ENCODE assay signal across 1 cellular context in the genomic region with DNA sequence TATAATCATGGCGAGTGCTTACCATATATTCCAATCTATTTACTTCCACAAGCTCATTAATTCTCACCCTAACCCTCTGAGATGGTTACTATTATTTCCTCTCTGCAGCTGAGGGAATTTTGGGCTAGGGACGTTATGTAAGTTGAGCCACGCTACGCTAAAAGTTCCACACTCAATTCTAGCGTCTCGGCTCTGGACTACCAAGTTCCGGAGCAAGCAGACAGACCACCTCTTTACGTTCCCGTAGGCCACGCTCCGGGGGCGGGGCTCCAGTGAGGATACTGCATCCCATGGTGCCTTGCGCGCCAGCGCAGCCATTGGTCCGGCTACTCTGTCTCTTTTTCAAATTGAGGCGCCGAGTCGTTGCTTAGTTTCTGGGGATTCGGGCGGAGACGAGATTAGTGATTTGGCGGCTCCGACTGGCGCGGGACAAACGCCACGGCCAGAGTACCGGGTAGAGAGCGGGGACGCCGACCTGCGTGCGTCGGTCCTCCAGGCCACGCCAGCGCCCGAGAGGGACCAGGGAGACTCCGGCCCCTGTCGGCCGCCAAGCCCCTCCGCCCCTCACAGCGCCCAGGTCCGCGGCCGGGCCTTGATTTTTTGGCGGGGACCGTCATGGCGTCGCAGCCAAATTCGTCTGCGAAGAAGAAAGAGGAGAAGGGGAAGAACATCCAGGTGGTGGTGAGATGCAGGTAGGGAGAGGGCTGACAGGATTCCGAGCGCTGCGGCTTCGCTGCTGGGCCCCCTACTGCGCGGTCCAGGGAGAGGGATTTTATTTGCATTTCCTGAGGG.
TF ChIP-seq lines count a peak whose summit lies in the region.

A gene (plus strand): TSS at position 370 of the 792 bp plus-strand sequence. CDS start 246 bp downstream, at position 616.

TF ChIP-seq in HepG2, 621 proteins besides CTCF, POLR2A, EP300 and RAD21 (continued from another document and continues in another):
- TF ChIP-seq, protein P1, sequence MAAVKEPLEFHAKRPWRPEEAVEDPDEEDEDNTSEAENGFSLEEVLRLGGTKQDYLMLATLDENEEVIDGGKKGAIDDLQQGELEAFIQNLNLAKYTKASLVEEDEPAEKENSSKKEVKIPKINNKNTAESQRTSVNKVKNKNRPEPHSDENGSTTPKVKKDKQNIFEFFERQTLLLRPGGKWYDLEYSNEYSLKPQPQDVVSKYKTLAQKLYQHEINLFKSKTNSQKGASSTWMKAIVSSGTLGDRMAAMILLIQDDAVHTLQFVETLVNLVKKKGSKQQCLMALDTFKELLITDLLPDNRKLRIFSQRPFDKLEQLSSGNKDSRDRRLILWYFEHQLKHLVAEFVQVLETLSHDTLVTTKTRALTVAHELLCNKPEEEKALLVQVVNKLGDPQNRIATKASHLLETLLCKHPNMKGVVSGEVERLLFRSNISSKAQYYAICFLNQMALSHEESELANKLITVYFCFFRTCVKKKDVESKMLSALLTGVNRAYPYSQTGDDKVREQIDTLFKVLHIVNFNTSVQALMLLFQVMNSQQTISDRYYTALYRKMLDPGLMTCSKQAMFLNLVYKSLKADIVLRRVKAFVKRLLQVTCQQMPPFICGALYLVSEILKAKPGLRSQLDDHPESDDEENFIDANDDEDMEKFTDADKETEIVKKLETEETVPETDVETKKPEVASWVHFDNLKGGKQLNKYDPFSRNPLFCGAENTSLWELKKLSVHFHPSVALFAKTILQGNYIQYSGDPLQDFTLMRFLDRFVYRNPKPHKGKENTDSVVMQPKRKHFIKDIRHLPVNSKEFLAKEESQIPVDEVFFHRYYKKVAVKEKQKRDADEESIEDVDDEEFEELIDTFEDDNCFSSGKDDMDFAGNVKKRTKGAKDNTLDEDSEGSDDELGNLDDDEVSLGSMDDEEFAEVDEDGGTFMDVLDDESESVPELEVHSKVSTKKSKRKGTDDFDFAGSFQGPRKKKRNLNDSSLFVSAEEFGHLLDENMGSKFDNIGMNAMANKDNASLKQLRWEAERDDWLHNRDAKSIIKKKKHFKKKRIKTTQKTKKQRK (IDR thresholded peaks at IDR 0.05; ENCODE audit: low read length) = no peak
- no peak for TF ChIP-seq ZNF891 (CRISPR knock-in tag; IDR thresholded peaks at IDR 0.05)
- peak; percentile 47; the same call in 1 of the 2 replicates for TF ChIP-seq SALL1 (CRISPR knock-in tag; IDR thresholded peaks at IDR 0.05)
- TF ChIP-seq, protein P2, sequence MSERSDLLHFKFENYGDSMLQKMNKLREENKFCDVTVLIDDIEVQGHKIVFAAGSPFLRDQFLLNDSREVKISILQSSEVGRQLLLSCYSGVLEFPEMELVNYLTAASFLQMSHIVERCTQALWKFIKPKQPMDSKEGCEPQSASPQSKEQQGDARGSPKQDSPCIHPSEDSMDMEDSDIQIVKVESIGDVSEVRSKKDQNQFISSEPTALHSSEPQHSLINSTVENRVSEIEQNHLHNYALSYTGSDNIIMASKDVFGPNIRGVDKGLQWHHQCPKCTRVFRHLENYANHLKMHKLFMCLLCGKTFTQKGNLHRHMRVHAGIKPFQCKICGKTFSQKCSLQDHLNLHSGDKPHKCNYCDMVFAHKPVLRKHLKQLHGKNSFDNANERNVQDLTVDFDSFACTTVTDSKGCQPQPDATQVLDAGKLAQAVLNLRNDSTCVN (CRISPR knock-in tag; IDR thresholded peaks at IDR 0.05; ENCODE audit: borderline replicate concordance) = peak; percentile 98
- TF ChIP-seq, protein P3, sequence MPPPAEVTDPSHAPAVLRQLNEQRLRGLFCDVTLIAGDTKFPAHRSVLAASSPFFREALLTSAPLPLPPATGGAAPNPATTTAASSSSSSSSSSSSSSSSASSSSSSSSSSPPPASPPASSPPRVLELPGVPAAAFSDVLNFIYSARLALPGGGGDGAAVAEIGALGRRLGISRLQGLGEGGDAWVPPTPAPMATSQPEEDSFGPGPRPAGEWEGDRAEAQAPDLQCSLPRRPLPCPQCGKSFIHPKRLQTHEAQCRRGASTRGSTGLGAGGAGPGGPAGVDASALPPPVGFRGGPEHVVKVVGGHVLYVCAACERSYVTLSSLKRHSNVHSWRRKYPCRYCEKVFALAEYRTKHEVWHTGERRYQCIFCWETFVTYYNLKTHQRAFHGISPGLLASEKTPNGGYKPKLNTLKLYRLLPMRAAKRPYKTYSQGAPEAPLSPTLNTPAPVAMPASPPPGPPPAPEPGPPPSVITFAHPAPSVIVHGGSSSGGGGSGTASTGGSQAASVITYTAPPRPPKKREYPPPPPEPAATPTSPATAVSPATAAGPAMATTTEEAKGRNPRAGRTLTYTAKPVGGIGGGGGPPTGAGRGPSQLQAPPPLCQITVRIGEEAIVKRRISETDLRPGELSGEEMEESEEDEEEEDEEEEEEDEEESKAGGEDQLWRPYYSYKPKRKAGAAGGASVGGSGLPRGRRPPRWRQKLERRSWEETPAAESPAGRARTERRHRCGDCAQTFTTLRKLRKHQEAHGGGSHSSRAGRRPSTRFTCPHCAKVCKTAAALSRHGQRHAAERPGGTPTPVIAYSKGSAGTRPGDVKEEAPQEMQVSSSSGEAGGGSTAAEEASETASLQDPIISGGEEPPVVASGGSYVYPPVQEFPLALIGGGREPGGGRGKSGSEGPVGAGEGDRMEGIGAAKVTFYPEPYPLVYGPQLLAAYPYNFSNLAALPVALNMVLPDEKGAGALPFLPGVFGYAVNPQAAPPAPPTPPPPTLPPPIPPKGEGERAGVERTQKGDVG (CRISPR knock-in tag; IDR thresholded peaks at IDR 0.05; ENCODE audit: borderline replicate concordance) = peak; percentile 59; the same call in 1 of the 2 replicates
- TF ChIP-seq ZNF761 (CRISPR knock-in tag; conservative IDR thresholded peaks at IDR 0.05) = 0 out of 2 replicates have a peak, but pooled peaks have one; percentile 42
- TF ChIP-seq SOX5 (CRISPR knock-in tag; IDR thresholded peaks at IDR 0.05; ENCODE audit: borderline replicate concordance) = peak; percentile 16; the same call in 1 of the 2 replicates
- TF ChIP-seq, protein P4, sequence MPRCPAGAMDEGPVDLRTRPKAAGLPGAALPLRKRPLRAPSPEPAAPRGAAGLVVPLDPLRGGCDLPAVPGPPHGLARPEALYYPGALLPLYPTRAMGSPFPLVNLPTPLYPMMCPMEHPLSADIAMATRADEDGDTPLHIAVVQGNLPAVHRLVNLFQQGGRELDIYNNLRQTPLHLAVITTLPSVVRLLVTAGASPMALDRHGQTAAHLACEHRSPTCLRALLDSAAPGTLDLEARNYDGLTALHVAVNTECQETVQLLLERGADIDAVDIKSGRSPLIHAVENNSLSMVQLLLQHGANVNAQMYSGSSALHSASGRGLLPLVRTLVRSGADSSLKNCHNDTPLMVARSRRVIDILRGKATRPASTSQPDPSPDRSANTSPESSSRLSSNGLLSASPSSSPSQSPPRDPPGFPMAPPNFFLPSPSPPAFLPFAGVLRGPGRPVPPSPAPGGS (CRISPR knock-in tag; IDR thresholded peaks at IDR 0.05) = peak; percentile 26; the same call in 1 of the 2 replicates
- TF ChIP-seq ZNF34 (CRISPR knock-in tag; IDR thresholded peaks at IDR 0.05; ENCODE audit: borderline replicate concordance) = no peak
- 0 out of 2 replicates have a peak, but pooled peaks have one; percentile 25 for TF ChIP-seq ZNF547 (CRISPR knock-in tag; IDR thresholded peaks at IDR 0.05)
- TF ChIP-seq DMAP1 (CRISPR knock-in tag; IDR thresholded peaks at IDR 0.05) = peak; percentile 77; the same call in 1 of the 2 replicates
- peak; percentile 86 for TF ChIP-seq NFYB (CRISPR knock-in tag; IDR thresholded peaks at IDR 0.05)
- peak; percentile 77; the same call in 1 of the 2 replicates for TF ChIP-seq ZFP36L1 (CRISPR knock-in tag; IDR thresholded peaks at IDR 0.05)
- TF ChIP-seq ZNF577 (CRISPR knock-in tag; IDR thresholded peaks at IDR 0.05; ENCODE audit: borderline replicate concordance, low read depth) = no peak
- peak; percentile 92 for TF ChIP-seq ZNF143 (CRISPR knock-in tag; IDR thresholded peaks at IDR 0.05)
- TF ChIP-seq, protein P5, sequence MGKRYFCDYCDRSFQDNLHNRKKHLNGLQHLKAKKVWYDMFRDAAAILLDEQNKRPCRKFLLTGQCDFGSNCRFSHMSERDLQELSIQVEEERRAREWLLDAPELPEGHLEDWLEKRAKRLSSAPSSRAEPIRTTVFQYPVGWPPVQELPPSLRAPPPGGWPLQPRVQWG (CRISPR knock-in tag; IDR thresholded peaks at IDR 0.05; ENCODE audit: borderline replicate concordance, low read depth) = no peak
- no peak for TF ChIP-seq NR2F6 (IDR thresholded peaks at IDR 0.05)
- TF ChIP-seq NR2F6 (CRISPR knock-in tag; IDR thresholded peaks at IDR 0.05) = no peak
- peak; percentile 70; the same call in 1 of the 2 replicates for TF ChIP-seq RFXAP (CRISPR knock-in tag; IDR thresholded peaks at IDR 0.05; ENCODE audit: borderline replicate concordance)
- TF ChIP-seq ZNF253 (CRISPR knock-in tag; IDR thresholded peaks at IDR 0.05; ENCODE audit: borderline replicate concordance) = 0 out of 2 replicates have a peak, but pooled peaks have one; percentile 71
- no peak for TF ChIP-seq ZNF24 (IDR thresholded peaks at IDR 0.05)
- 0 out of 2 replicates have a peak, but pooled peaks have one; percentile 48 for TF ChIP-seq ZNF737 (CRISPR knock-in tag; IDR thresholded peaks at IDR 0.05; ENCODE audit: borderline replicate concordance)
- TF ChIP-seq ISX (CRISPR knock-in tag; conservative IDR thresholded peaks at IDR 0.05) = 0 out of 2 replicates have a peak, but pooled peaks have one; percentile 26
- no peak; the same call in 1 of the 2 replicates for TF ChIP-seq RFXANK (CRISPR knock-in tag; IDR thresholded peaks at IDR 0.05)
- peak; percentile 78 for TF ChIP-seq POGZ (CRISPR knock-in tag; IDR thresholded peaks at IDR 0.05)
- no peak for TF ChIP-seq MAFF (IDR thresholded peaks at IDR 0.05; ENCODE audit: low read depth, low read length)
- TF ChIP-seq ZNF841 (CRISPR knock-in tag; IDR thresholded peaks at IDR 0.05; ENCODE audit: borderline replicate concordance) = 0 out of 2 replicates have a peak, but pooled peaks have one; percentile 57
- no peak for TF ChIP-seq ZNF652 (CRISPR knock-in tag; IDR thresholded peaks at IDR 0.05; ENCODE audit: borderline replicate concordance, low read depth)
- peak; percentile 49; the same call in 1 of the 2 replicates for TF ChIP-seq ZNF543 (CRISPR knock-in tag; IDR thresholded peaks at IDR 0.05)
- TF ChIP-seq, protein P6, sequence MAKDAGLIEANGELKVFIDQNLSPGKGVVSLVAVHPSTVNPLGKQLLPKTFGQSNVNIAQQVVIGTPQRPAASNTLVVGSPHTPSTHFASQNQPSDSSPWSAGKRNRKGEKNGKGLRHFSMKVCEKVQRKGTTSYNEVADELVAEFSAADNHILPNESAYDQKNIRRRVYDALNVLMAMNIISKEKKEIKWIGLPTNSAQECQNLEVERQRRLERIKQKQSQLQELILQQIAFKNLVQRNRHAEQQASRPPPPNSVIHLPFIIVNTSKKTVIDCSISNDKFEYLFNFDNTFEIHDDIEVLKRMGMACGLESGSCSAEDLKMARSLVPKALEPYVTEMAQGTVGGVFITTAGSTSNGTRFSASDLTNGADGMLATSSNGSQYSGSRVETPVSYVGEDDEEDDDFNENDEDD (CRISPR knock-in tag; IDR thresholded peaks at IDR 0.05; ENCODE audit: borderline replicate concordance) = peak; percentile 95
- TF ChIP-seq BHLHE40 (IDR thresholded peaks at IDR 0.05; ENCODE audit: low read length) = no peak
- no peak for TF ChIP-seq MAFK (conservative IDR thresholded peaks at IDR 0.05 in 1 of 2, IDR thresholded peaks at IDR 0.05 in 1 of 2; ENCODE audit: low read length in 2 of 2)
- TF ChIP-seq ZNF703 (CRISPR knock-in tag; IDR thresholded peaks at IDR 0.05; ENCODE audit: borderline replicate concordance) = no peak
- TF ChIP-seq NCOA5 (CRISPR knock-in tag; IDR thresholded peaks at IDR 0.05) = no peak
- TF ChIP-seq CHD4 (IDR thresholded peaks at IDR 0.05; ENCODE audit: borderline replicate concordance, low read length) = no peak
- TF ChIP-seq, protein P7, sequence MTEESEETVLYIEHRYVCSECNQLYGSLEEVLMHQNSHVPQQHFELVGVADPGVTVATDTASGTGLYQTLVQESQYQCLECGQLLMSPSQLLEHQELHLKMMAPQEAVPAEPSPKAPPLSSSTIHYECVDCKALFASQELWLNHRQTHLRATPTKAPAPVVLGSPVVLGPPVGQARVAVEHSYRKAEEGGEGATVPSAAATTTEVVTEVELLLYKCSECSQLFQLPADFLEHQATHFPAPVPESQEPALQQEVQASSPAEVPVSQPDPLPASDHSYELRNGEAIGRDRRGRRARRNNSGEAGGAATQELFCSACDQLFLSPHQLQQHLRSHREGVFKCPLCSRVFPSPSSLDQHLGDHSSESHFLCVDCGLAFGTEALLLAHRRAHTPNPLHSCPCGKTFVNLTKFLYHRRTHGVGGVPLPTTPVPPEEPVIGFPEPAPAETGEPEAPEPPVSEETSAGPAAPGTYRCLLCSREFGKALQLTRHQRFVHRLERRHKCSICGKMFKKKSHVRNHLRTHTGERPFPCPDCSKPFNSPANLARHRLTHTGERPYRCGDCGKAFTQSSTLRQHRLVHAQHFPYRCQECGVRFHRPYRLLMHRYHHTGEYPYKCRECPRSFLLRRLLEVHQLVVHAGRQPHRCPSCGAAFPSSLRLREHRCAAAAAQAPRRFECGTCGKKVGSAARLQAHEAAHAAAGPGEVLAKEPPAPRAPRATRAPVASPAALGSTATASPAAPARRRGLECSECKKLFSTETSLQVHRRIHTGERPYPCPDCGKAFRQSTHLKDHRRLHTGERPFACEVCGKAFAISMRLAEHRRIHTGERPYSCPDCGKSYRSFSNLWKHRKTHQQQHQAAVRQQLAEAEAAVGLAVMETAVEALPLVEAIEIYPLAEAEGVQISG (CRISPR knock-in tag; IDR thresholded peaks at IDR 0.05) = peak; percentile 91
- peak; percentile 56 for TF ChIP-seq XRCC5 (optimal IDR thresholded peaks at IDR 0.05; ENCODE audit: low read length)
- TF ChIP-seq HNRNPUL1 (IDR thresholded peaks at IDR 0.05; ENCODE audit: low read depth, low read length) = no peak
- TF ChIP-seq ZFY (CRISPR knock-in tag; IDR thresholded peaks at IDR 0.05) = peak; percentile 84
- no peak for TF ChIP-seq RFX1 (IDR thresholded peaks at IDR 0.05)
- peak; percentile 66; the same call in 1 of the 2 replicates for TF ChIP-seq TMF1 (CRISPR knock-in tag; IDR thresholded peaks at IDR 0.05; ENCODE audit: low read depth)
- TF ChIP-seq POLR2AphosphoS2 (IDR thresholded peaks at IDR 0.05; ENCODE audit: low read depth, low read length) = no peak
- TF ChIP-seq, protein P8, sequence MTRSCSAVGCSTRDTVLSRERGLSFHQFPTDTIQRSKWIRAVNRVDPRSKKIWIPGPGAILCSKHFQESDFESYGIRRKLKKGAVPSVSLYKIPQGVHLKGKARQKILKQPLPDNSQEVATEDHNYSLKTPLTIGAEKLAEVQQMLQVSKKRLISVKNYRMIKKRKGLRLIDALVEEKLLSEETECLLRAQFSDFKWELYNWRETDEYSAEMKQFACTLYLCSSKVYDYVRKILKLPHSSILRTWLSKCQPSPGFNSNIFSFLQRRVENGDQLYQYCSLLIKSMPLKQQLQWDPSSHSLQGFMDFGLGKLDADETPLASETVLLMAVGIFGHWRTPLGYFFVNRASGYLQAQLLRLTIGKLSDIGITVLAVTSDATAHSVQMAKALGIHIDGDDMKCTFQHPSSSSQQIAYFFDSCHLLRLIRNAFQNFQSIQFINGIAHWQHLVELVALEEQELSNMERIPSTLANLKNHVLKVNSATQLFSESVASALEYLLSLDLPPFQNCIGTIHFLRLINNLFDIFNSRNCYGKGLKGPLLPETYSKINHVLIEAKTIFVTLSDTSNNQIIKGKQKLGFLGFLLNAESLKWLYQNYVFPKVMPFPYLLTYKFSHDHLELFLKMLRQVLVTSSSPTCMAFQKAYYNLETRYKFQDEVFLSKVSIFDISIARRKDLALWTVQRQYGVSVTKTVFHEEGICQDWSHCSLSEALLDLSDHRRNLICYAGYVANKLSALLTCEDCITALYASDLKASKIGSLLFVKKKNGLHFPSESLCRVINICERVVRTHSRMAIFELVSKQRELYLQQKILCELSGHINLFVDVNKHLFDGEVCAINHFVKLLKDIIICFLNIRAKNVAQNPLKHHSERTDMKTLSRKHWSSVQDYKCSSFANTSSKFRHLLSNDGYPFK (CRISPR knock-in tag; IDR thresholded peaks at IDR 0.05; ENCODE audit: borderline replicate concordance) = peak; percentile 76; the same call in 1 of the 2 replicates
- peak; percentile 54; the same call in 1 of the 2 replicates for TF ChIP-seq ZNF552 (CRISPR knock-in tag; IDR thresholded peaks at IDR 0.05; ENCODE audit: borderline replicate concordance)
